ENCODE assay signal across 21 cellular contexts in the genomic region with DNA sequence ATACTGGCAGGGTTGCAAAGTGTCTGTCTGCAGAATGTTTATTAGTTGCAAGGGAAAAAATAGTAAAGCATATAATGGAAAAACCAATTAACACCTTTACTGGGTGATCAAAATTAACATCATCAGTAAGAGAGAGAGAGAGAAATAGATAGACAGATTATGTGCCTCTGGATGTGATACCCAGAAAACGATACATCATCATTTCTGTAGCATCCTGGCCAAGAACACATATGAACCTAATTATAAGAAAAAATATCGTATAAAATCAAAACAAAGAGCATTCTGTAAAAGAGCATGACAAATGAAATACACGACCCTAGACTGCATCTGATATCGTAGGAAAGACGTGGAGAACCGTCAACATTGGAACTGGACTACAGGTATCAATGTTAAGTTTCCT.
DNase-seq lines count a peak whose midpoint lies in the region; ATAC-seq, FAIRE-seq and TF ChIP-seq lines count a peak whose summit lies in the region.
"Had no signal": no experiment of that assay in that cellular context is flagged by ENCODE, and none has a peak within 500 bp of the region (broad histone marks: within the 10 kb centered on the region; RNA-seq: fewer than 3 reads in every experiment).

No MANE protein-coding gene starts in this region.

- no peak for DNase-seq in HepG2 (ENCODE audit: low spot score)
- DNase-seq in right lobe of liver: no peak
- DNase-seq in K562 (ENCODE audit: extremely low read depth in 1 of 4, low spot score in 3 of 4): no peak
- peak; percentile 1 for DNase-seq in fibroblast of gingiva (ENCODE audit: low read depth)
- DNase-seq: 8988T; AML-193; Caco-2; Calu3; CD4-positive, alpha-beta T cell; CD8-positive, alpha-beta T cell; DMS79 treated with DMSO at 0.1 percent for 48 hours; GF-D8 had no signal

- H3K9ac ChIP-seq in HepG2 (ENCODE audit: insufficient read depth, low read depth, low read length) (no peak overlapping the region), K562 (ENCODE audit: insufficient read depth in 1 of 2, low read depth in 2 of 2, low read length in 2 of 2) (no peak overlapping the region)
- H3K9ac ChIP-seq: BLaER1 treated with 17β-estradiol and CSF1 and Interleukin-3, amounts not matched to agents 10 nM and 100 nM had no signal

- no peaks in the 10 kb centered on the region for H3K9me1 ChIP-seq in K562 (ENCODE audit: control insufficient read depth, insufficient read depth, low read length)

- H3K79me2 ChIP-seq in HepG2 (ENCODE audit: insufficient read depth, low read length) (peaks cover 2% of the 10 kb centered on the region), K562 (ENCODE audit: control insufficient read depth, insufficient read depth, low read length) (peaks cover 4% of the 10 kb centered on the region; the same call in 1 of the 3 replicates)

- no peak overlapping the region for H3K4me2 ChIP-seq in HepG2 (ENCODE audit: low read depth, low read length)
- no peak overlapping the region for H3K4me2 ChIP-seq in K562 (ENCODE audit: insufficient read depth, low read length)
- H3K4me2 ChIP-seq: BLaER1 treated with 17β-estradiol and CSF1 and Interleukin-3, amounts not matched to agents 10 nM and 100 nM had no signal

- no peak for TF ChIP-seq RAD21 in HepG2 (CRISPR knock-in tag; IDR thresholded peaks at IDR 0.05)
- no peak for TF ChIP-seq RAD21 in K562 (CRISPR knock-in tag; conservative IDR thresholded peaks at IDR 0.05 in 1 of 2, IDR thresholded peaks at IDR 0.05 in 1 of 2)

- no peak overlapping the region for H2AFZ ChIP-seq in HepG2 (ENCODE audit: low read length)
- no peak overlapping the region for H2AFZ ChIP-seq in K562 (ENCODE audit: low read depth, low read length)

- CTCF ChIA-PET in HepG2 (lab: Yijun Ruan, JAX; ENCODE audit: low intra/inter-chr PET ratio, low total read pairs) (no interaction called here), K562 (lab: Yijun Ruan, JAX; ENCODE audit: low intra/inter-chr PET ratio) (no interaction called here)

- BruUV-seq in HepG2 (replicated peaks; lab: Mats Ljungman, UMichigan) (no TSS peak), K562 (replicated peaks; lab: Mats Ljungman, UMichigan) (no TSS peak)

- TF ChIP-seq CTCF in HepG2 (CRISPR knock-in tag; IDR thresholded peaks at IDR 0.05) (no peak), right lobe of liver (IDR thresholded peaks at IDR 0.05) (no peak), K562 (IDR thresholded peaks at IDR 0.05 in 2 of 3, conservative IDR thresholded peaks at IDR 0.05 in 1 of 3; ENCODE audit: insufficient read depth in 2 of 3, low read depth in 1 of 3, low read length in 3 of 3) (no peak)

- H3K4me1 ChIP-seq in HepG2 (ENCODE audit: insufficient read depth, low read length): 0 out of 2 replicates have a peak, but pooled peaks cover 5% of the 10 kb centered on the region
- H3K4me1 ChIP-seq in right lobe of liver: peaks cover 0 to 9% (median 2%) of the 10 kb centered on the region in 4 donors
- H3K4me1 ChIP-seq in K562 (replicated peaks in 1 of 2; ENCODE audit: control insufficient read depth in 2 of 2, insufficient read depth in 2 of 2, low read length in 2 of 2): no peaks in the 10 kb centered on the region
- H3K4me1 ChIP-seq: BLaER1 treated with 17β-estradiol and CSF1 and Interleukin-3, amounts not matched to agents 10 nM and 100 nM; Caco-2 had no signal

- no peaks in the 10 kb centered on the region for H4K20me1 ChIP-seq in HepG2 (ENCODE audit: insufficient read depth, low read length)
- no peaks in the 10 kb centered on the region for H4K20me1 ChIP-seq in K562 (replicated peaks; ENCODE audit: control insufficient read depth, insufficient read depth, low read length)

- H3K4me3 ChIP-seq in HepG2 (replicated peaks in 1 of 3; ENCODE audit: insufficient read depth in 1 of 3, low read depth in 2 of 3, low read length in 3 of 3) (no peak overlapping the region), right lobe of liver (no peak overlapping the region), K562 (no peak overlapping the region)
- H3K4me3 ChIP-seq: BLaER1 treated with 17β-estradiol and CSF1 and Interleukin-3, amounts not matched to agents 10 nM and 100 nM had no signal

- H3K27me3 ChIP-seq in HepG2 (ENCODE audit: control insufficient read depth in 1 of 2, insufficient read depth in 2 of 2, low read length in 2 of 2): no peaks in the 10 kb centered on the region
- H3K27me3 ChIP-seq in right lobe of liver: no peaks in the 10 kb centered on the region
- no peaks in the 10 kb centered on the region for H3K27me3 ChIP-seq in K562 (ENCODE audit: control insufficient read depth in 2 of 2, insufficient read depth in 2 of 2, low read length in 2 of 2)
- H3K27me3 ChIP-seq: BLaER1 treated with 17β-estradiol and CSF1 and Interleukin-3, amounts not matched to agents 10 nM and 100 nM had no signal

- no peak for TF ChIP-seq EP300 in HepG2 (IDR thresholded peaks at IDR 0.05; ENCODE audit: low read depth in 2 of 2, low read length in 2 of 2)
- TF ChIP-seq EP300 in HepG2 (CRISPR knock-in tag; IDR thresholded peaks at IDR 0.05; ENCODE audit: borderline replicate concordance): no peak
- TF ChIP-seq EP300 in K562 (IDR thresholded peaks at IDR 0.05; ENCODE audit: low read length): no peak

- TF ChIP-seq POLR2A in HepG2 (IDR thresholded peaks at IDR 0.05; ENCODE audit: insufficient read depth in 1 of 2, low read depth in 2 of 2, low read length in 2 of 2) (no peak), right lobe of liver (IDR thresholded peaks at IDR 0.05) (no peak), K562 (conservative IDR thresholded peaks at IDR 0.05) (no peak), GM18505 (IDR thresholded peaks at IDR 0.05; ENCODE audit: borderline replicate concordance, extremely low read depth, insufficient read depth, insufficient read length) (no peak)

- 97% methylated on average over 6 of the region's 6 CpGs for WGBS in HepG2 (ENCODE audit: low lambda C conversion rate)
- 68% methylated on average over 6 of the region's 6 CpGs for WGBS in right lobe of liver (ENCODE audit: insufficient coverage, low coverage, low lambda C conversion rate, missing lambda C conversion rate)
- 92% methylated on average over 6 of the region's 6 CpGs for WGBS in K562 (ENCODE audit: insufficient coverage, low coverage, missing lambda C conversion rate)

- in situ Hi-C loops in HepG2 (cut with HindIII; ENCODE audit: extremely low pct_ligation_motif_present, low pct_unique_long_range_greater_than_20kb): no loop called here
- in situ Hi-C loops in K562 (cut with MboI): no loop called here

- POLR2A ChIA-PET in HepG2 (lab: Yijun Ruan, JAX): no interaction called here
- POLR2A ChIA-PET in K562 (lab: Yijun Ruan, JAX): no interaction called here

- H3K9me3 ChIP-seq in HepG2 (ENCODE audit: low read length): no peaks in the 10 kb centered on the region
- no peaks in the 10 kb centered on the region for H3K9me3 ChIP-seq in right lobe of liver
- no peaks in the 10 kb centered on the region for H3K9me3 ChIP-seq in K562 (replicated peaks; ENCODE audit: control insufficient read depth, insufficient read depth, low read depth, low read length)
- H3K9me3 ChIP-seq: Caco-2 had no signal

- H3K36me3 ChIP-seq in HepG2 (replicated peaks in 1 of 2; ENCODE audit: control insufficient read depth in 1 of 2, insufficient read depth in 2 of 2, low read length in 2 of 2) (peaks cover 3 to 59% of the 10 kb centered on the region in 2 experiments; a peak in 4 of 5 replicates), right lobe of liver (peaks cover 0 to 3% (median 1%) of the 10 kb centered on the region in 4 donors), K562 (ENCODE audit: control insufficient read depth, insufficient read depth, low read length) (peaks cover 75% of the 10 kb centered on the region)

- H3K27ac ChIP-seq in HepG2 (ENCODE audit: extremely low read length, insufficient read depth, low read length) (no peak overlapping the region), right lobe of liver (no peak overlapping the region), K562 (ENCODE audit: extremely low read depth, low read depth, low read length) (no peak overlapping the region)
- H3K27ac ChIP-seq: BLaER1 treated with 17β-estradiol and CSF1 and Interleukin-3, amounts not matched to agents 10 nM and 100 nM; C4-2B had no signal

- intact Hi-C loops in HepG2 (cut with micrococcal nuclease; ENCODE audit: unreplicated experiment): no loop called here
- intact Hi-C loops in right lobe of liver (cut with DNase I): no loop called here
- intact Hi-C loops in K562 (cut with micrococcal nuclease): no loop called here

- ATAC-seq in HepG2 (no peak), right lobe of liver (no peak), K562 (no peak), GM21528 (IDR thresholded peaks at IDR 0.05; ENCODE audit: low FRiP score, unreplicated experiment) (no peak), GM18505 (IDR thresholded peaks at IDR 0.05; ENCODE audit: unreplicated experiment) (no peak), GM18870 (IDR thresholded peaks at IDR 0.05; ENCODE audit: unreplicated experiment) (no peak)
- ATAC-seq: CD8-positive, alpha-beta T cell had no signal

- FAIRE-seq in HepG2 (lab: Jason Lieb, UNC): no peak
- FAIRE-seq in K562 (lab: Jason Lieb, UNC): no peak
- FAIRE-seq: D721Med, G401.6, GM12891, GM19239 had no signal

TF ChIP-seq in HepG2, 621 proteins besides CTCF, POLR2A, EP300 and RAD21 (continues in another document):
- no peak for TF ChIP-seq ISX (CRISPR knock-in tag; conservative IDR thresholded peaks at IDR 0.05)
- no peak for TF ChIP-seq ZNF816 (CRISPR knock-in tag; IDR thresholded peaks at IDR 0.05; ENCODE audit: borderline replicate concordance)
- no peak for TF ChIP-seq ELF3 (CRISPR knock-in tag; IDR thresholded peaks at IDR 0.05)
- no peak for TF ChIP-seq ZNF850 (CRISPR knock-in tag; conservative IDR thresholded peaks at IDR 0.05)

TF ChIP-seq in K562, 482 proteins besides CTCF, POLR2A, EP300 and RAD21:
- TF ChIP-seq GTF2A2 (tag; IDR thresholded peaks at IDR 0.05) (no peak), ZNF140 (CRISPR knock-in tag; IDR thresholded peaks at IDR 0.05) (no peak), HDAC3 (IDR thresholded peaks at IDR 0.05; ENCODE audit: borderline replicate concordance, partially characterized antibody) (no peak)
- TF ChIP-seq, protein P1, sequence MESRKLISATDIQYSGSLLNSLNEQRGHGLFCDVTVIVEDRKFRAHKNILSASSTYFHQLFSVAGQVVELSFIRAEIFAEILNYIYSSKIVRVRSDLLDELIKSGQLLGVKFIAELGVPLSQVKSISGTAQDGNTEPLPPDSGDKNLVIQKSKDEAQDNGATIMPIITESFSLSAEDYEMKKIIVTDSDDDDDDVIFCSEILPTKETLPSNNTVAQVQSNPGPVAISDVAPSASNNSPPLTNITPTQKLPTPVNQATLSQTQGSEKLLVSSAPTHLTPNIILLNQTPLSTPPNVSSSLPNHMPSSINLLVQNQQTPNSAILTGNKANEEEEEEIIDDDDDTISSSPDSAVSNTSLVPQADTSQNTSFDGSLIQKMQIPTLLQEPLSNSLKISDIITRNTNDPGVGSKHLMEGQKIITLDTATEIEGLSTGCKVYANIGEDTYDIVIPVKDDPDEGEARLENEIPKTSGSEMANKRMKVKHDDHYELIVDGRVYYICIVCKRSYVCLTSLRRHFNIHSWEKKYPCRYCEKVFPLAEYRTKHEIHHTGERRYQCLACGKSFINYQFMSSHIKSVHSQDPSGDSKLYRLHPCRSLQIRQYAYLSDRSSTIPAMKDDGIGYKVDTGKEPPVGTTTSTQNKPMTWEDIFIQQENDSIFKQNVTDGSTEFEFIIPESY (CRISPR knock-in tag; IDR thresholded peaks at IDR 0.05): 0 out of 2 replicates have a peak, but pooled peaks have one; percentile 48
